In genomic region chr5:133998807-133999206, GRCh38 we compare ENCODE assay signal across 24 cellular contexts. TPM values are rescaled to one million over a fixed set of nuclear protein-coding genes. Genes with fewer than 3 reads are reported as not detected.
DNase-seq lines count a peak whose midpoint lies in the region; ATAC-seq and TF ChIP-seq lines count a peak whose summit lies in the region.
"Had no signal": no experiment of that assay in that cellular context is flagged by ENCODE, and none has a peak within 500 bp of the region (broad histone marks: within the 10 kb centered on the region; RNA-seq: fewer than 3 reads in every experiment).

No MANE protein-coding gene starts in this region.

- DNase-seq in left ventricle myocardium inferior, result no peak
- DNase-seq in Right ventricle myocardium superior, result no peak
- DNase-seq in RWPE1 (ENCODE audit: low spot score), result no peak
- DNase-seq in nephron progenitor cell, result no peak
- DNase-seq in NCI-H510A treated with DMSO at 0.1 percent for 48 hours (lab: John Stamatoyannopoulos, UW), result no peak
- DNase-seq: C1 segment of cervical spinal cord; CD4-positive, alpha-beta memory T cell; COR-L47; Kasumi-1; NCI-H1092 treated with DMSO at 0.1 percent for 48 hours; NCI-H1436; NCI-H187; NCI-H2171 treated with DMSO at 0.1 percent for 48 hours; NCI-H446; NCI-H526; NCI-H82; NK-92 treated with Interleukin-12 subunit alpha and Interleukin-12 subunit beta, amount 100 ng/mL, for 24 hours; PC-9; RPMI8226; SHP77 treated with DMSO at 0.1 percent for 48 hours had no signal

- no peaks in the 10 kb centered on the region for H3K9me3 ChIP-seq in left ventricle myocardium inferior (replicated peaks)

- no peaks in the 10 kb centered on the region for H3K27me3 ChIP-seq in left ventricle myocardium inferior (ENCODE audit: low read depth)

- H3K4me3 ChIP-seq in left ventricle myocardium inferior, result no peak overlapping the region
- H3K4me3 ChIP-seq: PC-9, SK-N-MC had no signal

- no peak overlapping the region for H3K4me3 Mint-ChIP-seq in nephron progenitor cell

- H3K36me3 Mint-ChIP-seq in nephron progenitor cell (ENCODE audit: low read depth), result peaks cover 14% of the 10 kb centered on the region

- TF ChIP-seq CTCF in left ventricle myocardium inferior (IDR thresholded peaks at IDR 0.05; ENCODE audit: borderline replicate concordance), result no peak
- no peak for TF ChIP-seq CTCF in RWPE1 (conservative IDR thresholded peaks at IDR 0.05; ENCODE audit: low read depth)
- TF ChIP-seq CTCF in nephron progenitor cell (IDR thresholded peaks at IDR 0.05), result no peak

- ATAC-seq in Right ventricle myocardium superior (ENCODE audit: poor library complexity) (no peak), HG02852 (IDR thresholded peaks at IDR 0.05; ENCODE audit: unreplicated experiment) (no peak), HG03108 (IDR thresholded peaks at IDR 0.05; ENCODE audit: unreplicated experiment) (no peak)
- ATAC-seq: HCT116 had no signal

- peak overlapping the region; percentile 100 for H3K27ac ChIP-seq in left ventricle myocardium inferior (replicated peaks)
- H3K27ac ChIP-seq in RWPE1, result peak overlapping the region; percentile 55
- H3K27ac ChIP-seq: PC-9, SK-N-MC had no signal

- intact Hi-C loops in left ventricle myocardium inferior (cut with micrococcal nuclease), result no loop called here
- intact Hi-C loops in Right ventricle myocardium superior (cut with DNase I), result no loop called here

- no peaks in the 10 kb centered on the region for H3K9me3 Mint-ChIP-seq in nephron progenitor cell
- H3K9me3 Mint-ChIP-seq: CD4-positive, alpha-beta memory T cell had no signal

- H3K36me3 ChIP-seq in left ventricle myocardium inferior, result peaks cover 7% of the 10 kb centered on the region

- POLR2A ChIA-PET in RWPE1 (lab: Yijun Ruan, JAX; ENCODE audit: low non-redundant PET), result no interaction called here

- H3K27me3 Mint-ChIP-seq in nephron progenitor cell (ENCODE audit: low read depth, poor library complexity), result no peaks in the 10 kb centered on the region
- H3K27me3 Mint-ChIP-seq: CD4-positive, alpha-beta memory T cell had no signal

- peak overlapping the region; percentile 42 for H3K27ac Mint-ChIP-seq in nephron progenitor cell

- peaks cover 100% of the 10 kb centered on the region for H3K4me1 ChIP-seq in left ventricle myocardium inferior

- CTCF ChIA-PET in RWPE1 (lab: Yijun Ruan, JAX), result interaction anchor here (0.6 to 1.4 kb wide), 4 partner anchors 12 to 205 kb away, joined by 3 to 5 read pairs (median 4); no protein-coding TSS in a partner anchor

- peaks cover 68% of the 10 kb centered on the region for H3K4me1 Mint-ChIP-seq in nephron progenitor cell

RNA-seq across cellular contexts. Expression of gene VDAC1, which starts 6.0 kb away (rescaled TPM):
- total RNA-seq in left ventricle myocardium inferior (501 TPM), Right ventricle myocardium superior (475 TPM)

RNA-seq across cellular contexts. Expression of gene C5orf15, which starts 30.4 kb away (rescaled TPM):
- total RNA-seq in left ventricle myocardium inferior (34.4 TPM), Right ventricle myocardium superior (34.8 TPM)
